ENCODE assay signal across 1 cellular context in genomic region chr11:45110562-45110961, GRCh38.
TF ChIP-seq lines count a peak whose summit lies in the region.

No MANE protein-coding gene starts in this region.

TF ChIP-seq in HepG2, 621 proteins besides CTCF, POLR2A, EP300 and RAD21 (continued from another document):
- TF ChIP-seq DZIP1 (CRISPR knock-in tag; IDR thresholded peaks at IDR 0.05) (no peak), KAT8 (CRISPR knock-in tag; IDR thresholded peaks at IDR 0.05) (no peak), RBM22 (optimal IDR thresholded peaks at IDR 0.05; ENCODE audit: low read length) (no peak), SRF (IDR thresholded peaks at IDR 0.05; ENCODE audit: low read depth, low read length) (no peak), SAP130 (CRISPR knock-in tag; IDR thresholded peaks at IDR 0.05; ENCODE audit: low read depth) (no peak), U2AF1 (optimal IDR thresholded peaks at IDR 0.05; ENCODE audit: low read depth, low read length) (no peak), SMC3 (IDR thresholded peaks at IDR 0.05; ENCODE audit: low read length) (peak; percentile 83), STAG1 (CRISPR knock-in tag; IDR thresholded peaks at IDR 0.05) (peak; percentile 81)
